ENCODE assay signal across 8 cellular contexts in the genomic region with DNA sequence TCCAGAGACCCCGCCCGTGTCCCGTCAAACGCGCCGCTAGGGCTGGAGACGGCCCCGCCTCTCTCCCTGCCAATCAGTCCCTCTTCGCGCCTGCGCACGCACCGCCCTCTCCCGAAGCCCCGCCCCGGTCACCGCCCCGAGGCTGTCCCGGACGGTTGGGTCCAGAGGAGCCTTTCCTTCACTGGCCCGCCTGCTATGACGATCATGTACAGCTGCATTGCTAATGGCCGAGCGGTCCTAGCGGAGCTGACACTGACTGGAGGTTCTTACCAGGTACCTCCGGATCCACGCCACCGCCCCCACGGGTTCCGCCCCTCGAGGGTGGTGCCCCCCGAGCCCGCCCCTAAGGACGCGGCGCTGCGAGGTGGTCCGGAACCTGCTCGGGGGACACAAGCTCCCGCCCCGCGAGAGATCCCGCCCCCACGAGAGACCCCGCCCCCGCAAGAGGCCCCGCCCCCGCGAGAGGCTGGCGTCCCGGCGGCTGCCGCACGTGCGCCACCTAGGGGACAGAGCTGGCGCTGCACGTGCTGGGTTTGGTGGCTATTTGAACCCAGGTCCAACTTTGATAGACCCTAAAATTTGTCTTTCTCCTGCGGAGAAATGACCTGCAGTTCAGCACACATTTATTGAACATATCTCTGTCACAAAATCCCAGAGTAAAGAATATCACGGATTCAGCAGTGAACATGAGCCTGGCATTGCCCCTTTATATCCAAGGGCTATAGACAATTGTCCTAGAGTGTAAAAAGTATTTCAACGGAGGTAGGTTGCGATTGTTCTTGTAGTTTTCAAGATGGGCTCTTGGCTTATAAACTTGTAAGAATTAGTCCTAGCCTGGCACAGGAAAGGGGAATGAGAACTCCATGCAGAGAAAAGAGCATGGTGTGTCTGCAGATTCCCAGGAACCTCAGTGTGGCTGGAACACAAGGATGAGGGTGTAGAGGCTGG.
A peak's percentile ranks its signal among the peaks of the same experiment; 100 is the strongest.
DNase-seq lines count a peak whose midpoint lies in the region; ATAC-seq and FAIRE-seq lines count a peak whose summit lies in the region.

No MANE protein-coding gene starts in this region.

- H3K4me3 Mint-ChIP-seq in activated CD4-positive, alpha-beta T cell treated with anti-CD3 and anti-CD28 coated beads for 36 hours, result peak overlapping the region; percentile 68

- DNase-seq in AML-193 (lab: John Stamatoyannopoulos, UW), result peak; percentile 92 to 95
- peak; percentile 80 for DNase-seq in GM19239 (ENCODE audit: insufficient read length, low spot score)
- peak; percentile 93 for DNase-seq in NCI-H510A treated with DMSO at 0.1 percent for 48 hours (lab: John Stamatoyannopoulos, UW)
- DNase-seq in activated CD4-positive, alpha-beta T cell treated with anti-CD3 and anti-CD28 coated beads for 36 hours, result peak; percentile 100
- DNase-seq in kidney glomerular epithelial cell (lab: John Stamatoyannopoulos, UW), result peak; percentile 99
- DNase-seq in stimulated activated CD4-positive, alpha-beta T cell treated with anti-CD3 and anti-CD28 coated beads, Interleukin-15, amount 100 ng/mL, for 48 hours (ENCODE audit: low read depth in 2 of 2), result peak; percentile 98 to 99

- peak overlapping the region; percentile 55 for H3K27ac ChIP-seq in cingulate gyrus (ENCODE audit: low read depth, low read length)

- H3K27ac Mint-ChIP-seq in activated CD4-positive, alpha-beta T cell treated with anti-CD3 and anti-CD28 coated beads for 36 hours, result peak overlapping the region; percentile 62

- peak; percentile 100 for ATAC-seq in HG03442 (IDR thresholded peaks at IDR 0.05; ENCODE audit: unreplicated experiment)
- peak; percentile 99 for ATAC-seq in activated CD4-positive, alpha-beta T cell treated with anti-CD3 and anti-CD28 coated beads for 36 hours

- no peaks in the 10 kb centered on the region for H3K27me3 Mint-ChIP-seq in activated CD4-positive, alpha-beta T cell treated with anti-CD3 and anti-CD28 coated beads for 36 hours

- POLR2A ChIA-PET in activated CD4-positive, alpha-beta T cell treated with anti-CD3 and anti-CD28 coated beads for 36 hours (lab: Charles Lee), result interaction anchor here (0.5 to 1.3 kb wide), 3 partner anchors 65 to 146 kb away, joined by 3 to 5 read pairs (median 4); no protein-coding TSS in a partner anchor

- H3K4me1 Mint-ChIP-seq in activated CD4-positive, alpha-beta T cell treated with anti-CD3 and anti-CD28 coated beads for 36 hours, result peaks cover 13% of the 10 kb centered on the region

- intact Hi-C loops in activated CD4-positive, alpha-beta T cell treated with anti-CD3 and anti-CD28 coated beads for 36 hours (cut with DNase I, micrococcal nuclease), result loop anchor here (1.0 to 10.0 kb wide), 10 partner anchors 67 to 878 kb away; a partner anchor contains a TSS

- FAIRE-seq in GM19239 (lab: Jason Lieb, UNC), result peak; percentile 99

- no peaks in the 10 kb centered on the region for H3K36me3 Mint-ChIP-seq in activated CD4-positive, alpha-beta T cell treated with anti-CD3 and anti-CD28 coated beads for 36 hours (ENCODE audit: low read depth)

- CTCF ChIA-PET in activated CD4-positive, alpha-beta T cell treated with anti-CD3 and anti-CD28 coated beads for 36 hours (lab: Charles Lee), result interaction anchor here (0.6 to 5.4 kb wide), 18 partner anchors 9 to 522 kb away, joined by 3 to 36 read pairs (median 4); no protein-coding TSS in a partner anchor

- no peaks in the 10 kb centered on the region for H3K9me3 Mint-ChIP-seq in activated CD4-positive, alpha-beta T cell treated with anti-CD3 and anti-CD28 coated beads for 36 hours (ENCODE audit: low read depth)

Comparison
In these comparisons a context has a peak if more than half of its experiments do, and no peak if none do; other contexts are left out.
1. Peak in every context shown above with its lines: DNase-seq, ATAC-seq and H3K27ac ChIP-seq.